Comparison of ENCODE assay signal across 18 cellular contexts in the genomic region with DNA sequence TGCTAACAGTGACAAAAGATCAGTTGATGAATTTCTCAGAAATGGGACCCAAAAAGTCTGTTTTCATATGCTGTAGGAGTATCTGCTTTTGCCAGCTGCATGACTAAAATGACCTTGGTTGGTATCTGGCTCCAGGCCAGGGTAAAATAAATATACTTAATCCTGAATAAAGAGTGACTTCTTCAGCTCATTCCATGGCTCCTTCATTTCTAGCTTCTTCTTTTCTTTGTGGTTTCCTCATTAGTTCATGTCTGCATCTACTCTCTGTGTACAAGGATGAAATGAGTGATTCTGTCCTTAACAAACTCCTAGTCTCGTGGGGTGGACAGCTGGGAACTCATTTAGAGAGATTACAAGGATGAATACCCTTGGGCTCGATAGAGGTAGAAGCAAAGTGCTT. TPM values are rescaled to one million over a fixed set of nuclear protein-coding genes. Genes with fewer than 3 reads are reported as not detected.
A peak's percentile ranks its signal among the peaks of the same experiment; 100 is the strongest.
DNase-seq lines count a peak whose midpoint lies in the region; ATAC-seq and TF ChIP-seq lines count a peak whose summit lies in the region.
"Had no signal": no experiment of that assay in that cellular context is flagged by ENCODE, and none has a peak within 500 bp of the region (broad histone marks: within the 10 kb centered on the region; RNA-seq: fewer than 3 reads in every experiment).

No MANE protein-coding gene starts in this region.

- 23 to 43% (median 26%) methylated on average over 2 of the region's 2 CpGs for WGBS in psoas muscle, 3 donors

- H3K27ac Mint-ChIP-seq in neural progenitor cell (no peak overlapping the region), nephron progenitor cell (no peak overlapping the region)
- H3K27ac Mint-ChIP-seq: activated naive CD4-positive, alpha-beta T cell treated with anti-CD3 and anti-CD28 coated beads for 36 hours had no signal

- no peak overlapping the region for H3K4me3 Mint-ChIP-seq in neural progenitor cell
- no peak overlapping the region for H3K4me3 Mint-ChIP-seq in nephron progenitor cell
- H3K4me3 Mint-ChIP-seq: activated naive CD4-positive, alpha-beta T cell treated with anti-CD3 and anti-CD28 coated beads for 36 hours; neural crest cell had no signal

- H4K20me1 ChIP-seq in neural progenitor cell (ENCODE audit: low read depth), result no peaks in the 10 kb centered on the region

- DNase-seq in DMS53 (lab: John Stamatoyannopoulos, UW), result peak; percentile 7
- DNase-seq in DMS53 treated with DMSO at 0.1 percent for 48 hours (lab: John Stamatoyannopoulos, UW; ENCODE audit: unreplicated experiment), result no peak
- DNase-seq in RPMI7951 (ENCODE audit: low read depth), result peak; percentile 51
- DNase-seq in epidermal melanocyte (ENCODE audit: insufficient read length, low spot score), result peak; percentile 41
- no peak for DNase-seq in psoas muscle
- DNase-seq in neural progenitor cell (ENCODE audit: low spot score), result no peak
- DNase-seq in nephron progenitor cell, result no peak
- no peak for DNase-seq in GM03348 (ENCODE audit: low spot score)
- DNase-seq: activated CD8-positive, alpha-beta memory T cell treated with anti-CD3 and anti-CD28 coated beads for 24 hours; activated naive CD4-positive, alpha-beta T cell treated with anti-CD3 and anti-CD28 coated beads for 36 hours; COR-L47; glutamatergic neuron; left ventricle myocardium superior; MM.1S; RPMI8226; stimulated activated CD4-positive, alpha-beta T cell treated with anti-CD3 and anti-CD28 coated beads, Interleukin-12 subunit alpha, Interleukin-12 subunit beta, amount 100 ng/mL, for 4 hours; T1000 had no signal

- no peak for ATAC-seq in psoas muscle
- ATAC-seq: left ventricle myocardium superior had no signal

- H3K9me3 ChIP-seq in psoas muscle (no peaks in the 10 kb centered on the region), neural progenitor cell (ENCODE audit: low read depth) (no peaks in the 10 kb centered on the region)

- H3K9ac ChIP-seq in neural progenitor cell, result no peak overlapping the region

- no peaks in the 10 kb centered on the region for H3F3A ChIP-seq in neural progenitor cell (ENCODE audit: low read depth)

- no peaks in the 10 kb centered on the region for H3K9me3 Mint-ChIP-seq in neural progenitor cell
- no peaks in the 10 kb centered on the region for H3K9me3 Mint-ChIP-seq in nephron progenitor cell
- H3K9me3 Mint-ChIP-seq: activated naive CD4-positive, alpha-beta T cell treated with anti-CD3 and anti-CD28 coated beads for 36 hours; neural crest cell had no signal

- peaks cover 61% of the 10 kb centered on the region for H3K4me1 ChIP-seq in psoas muscle
- no peaks in the 10 kb centered on the region for H3K4me1 ChIP-seq in neural progenitor cell

- H3K4me1 Mint-ChIP-seq in neural progenitor cell, result no peaks in the 10 kb centered on the region
- H3K4me1 Mint-ChIP-seq in nephron progenitor cell, result no peaks in the 10 kb centered on the region
- H3K4me1 Mint-ChIP-seq: neural crest cell had no signal

- H3K27me3 ChIP-seq in psoas muscle (ENCODE audit: insufficient read depth in 3 of 3, low read length in 2 of 3) (no peaks in the 10 kb centered on the region), neural progenitor cell (no peaks in the 10 kb centered on the region)

- H3K4me3 ChIP-seq in psoas muscle, result no peak overlapping the region
- H3K4me3 ChIP-seq in neural progenitor cell, result no peak overlapping the region

- no peak overlapping the region for H3K4me2 ChIP-seq in neural progenitor cell

- H3K36me3 ChIP-seq in psoas muscle (ENCODE audit: insufficient read depth in 1 of 2, low read depth in 1 of 2) (no peaks in the 10 kb centered on the region), neural progenitor cell (no peaks in the 10 kb centered on the region)

- H3K79me2 ChIP-seq in neural progenitor cell (ENCODE audit: low read depth), result peaks cover 17% of the 10 kb centered on the region

- peak overlapping the region; percentile 68 for H3K27ac ChIP-seq in psoas muscle
- H3K27ac ChIP-seq in neural progenitor cell, result no peak overlapping the region

- H2AFZ ChIP-seq in neural progenitor cell (replicated peaks), result no peak overlapping the region

- intact Hi-C loops in psoas muscle (cut with DNase I), result no loop called here

- H3K36me3 Mint-ChIP-seq in neural progenitor cell (peaks cover 6% of the 10 kb centered on the region), nephron progenitor cell (ENCODE audit: low read depth) (peaks cover 25% of the 10 kb centered on the region)

- TF ChIP-seq CTCF in psoas muscle (IDR thresholded peaks at IDR 0.05) (no peak), neural progenitor cell (IDR thresholded peaks at IDR 0.05) (no peak), nephron progenitor cell (IDR thresholded peaks at IDR 0.05) (no peak)

- H3K27me3 Mint-ChIP-seq in neural progenitor cell (ENCODE audit: insufficient read depth, low read depth) (peaks cover 2% of the 10 kb centered on the region), nephron progenitor cell (ENCODE audit: low read depth, poor library complexity) (no peaks in the 10 kb centered on the region)

RNA-seq across cellular contexts. Expression of a gene that starts 36.0 kb away (rescaled TPM):
- 8.4 and 8.6 TPM in 2 replicates for total RNA-seq in RPMI7951 (2014; rRNA removed; shearing (Covaris generic))
- total RNA-seq in psoas muscle (10 to 100 TPM; 16.0 to 29.5 (median 17.9) TPM), neural progenitor cell (ENCODE audit: low replicate concordance) (17.9 and 19.5 TPM in 2 replicates)
- polyA plus RNA-seq in psoas muscle, result 10 to 100 TPM in 2 of 3 donors, 1 to 10 TPM in 1; 8.9 to 13.2 (median 10.7) TPM

Comparison
In these comparisons a context has a peak if more than half of its experiments do, and no peak if none do; other contexts are left out.
1. DNase-seq: peak in DMS53 (single experiment), RPMI7951 (single experiment) and epidermal melanocyte (single experiment); none in DMS53 treated with DMSO at 0.1 percent for 48 hours (single experiment), psoas muscle (0 of 2), neural progenitor cell (single experiment), nephron progenitor cell (single experiment) and GM03348 (single experiment).